8 cellular contexts compared by ENCODE assay signal in the genomic region with DNA sequence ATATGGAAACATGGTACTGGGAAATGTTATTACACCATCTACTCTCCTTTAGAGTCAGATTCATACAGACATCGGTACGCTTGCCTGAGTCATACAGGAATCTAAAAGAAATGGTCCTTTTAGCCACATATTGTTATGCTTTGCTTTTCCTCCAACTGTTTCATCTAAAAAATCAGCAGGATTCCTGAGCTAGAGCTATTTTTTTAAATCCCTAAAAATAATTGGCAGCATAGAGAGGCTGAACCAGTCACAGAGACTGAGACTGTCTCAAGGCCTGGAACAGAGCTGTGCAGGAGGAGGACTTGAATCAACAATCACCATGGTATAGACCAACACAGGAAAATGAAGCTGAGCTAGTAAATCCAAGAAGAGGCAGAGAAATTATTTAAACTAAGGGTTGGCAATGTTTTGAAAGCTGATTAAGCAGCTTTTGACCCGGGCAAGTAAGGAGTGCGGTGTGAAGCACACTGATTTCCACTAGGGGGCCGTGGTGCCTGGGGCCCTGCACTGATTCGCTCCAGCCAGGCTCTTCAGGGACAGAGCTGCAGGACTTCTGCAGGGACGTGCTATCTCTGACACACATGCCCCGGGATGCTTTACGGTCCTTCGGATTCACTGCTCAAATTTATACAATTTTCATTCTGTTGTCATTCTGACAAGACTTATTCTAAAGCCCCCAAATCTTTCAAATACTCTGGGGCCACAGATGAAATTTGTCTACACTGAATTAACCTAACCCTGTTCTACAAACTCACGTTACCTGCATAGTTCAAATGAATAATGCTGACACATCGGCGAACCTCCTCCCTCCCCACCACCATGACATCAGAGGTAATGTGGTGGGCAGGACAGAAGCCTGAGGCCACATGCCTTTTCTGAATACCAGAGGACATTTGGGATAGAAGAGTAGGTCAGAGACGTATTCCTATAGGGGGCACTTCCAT.
DNase-seq lines count a peak whose midpoint lies in the region; ATAC-seq and TF ChIP-seq lines count a peak whose summit lies in the region.

No MANE protein-coding gene starts in this region.

- TF ChIP-seq CTCF in fibroblast of mammary gland (conservative IDR thresholded peaks at IDR 0.05; ENCODE audit: control insufficient read depth, insufficient read depth, low read depth, low read length) (peak; percentile 92), neural progenitor cell (IDR thresholded peaks at IDR 0.05) (peak; percentile 83)

- peak in 3 of 5 donors; percentile 8 to 14 (median 10) for DNase-seq in CD4-positive, alpha-beta memory T cell
- DNase-seq in NCI-H510A (lab: John Stamatoyannopoulos, UW), result peak; percentile 5
- DNase-seq in activated CD4-positive, alpha-beta memory T cell treated with anti-CD3 and anti-CD28 coated beads, Interleukin-2, amount 10 ng/mL, durations not matched to agents 7 days and 5 days, result peak; percentile 45
- peak; percentile 58 for DNase-seq in fibroblast of mammary gland (ENCODE audit: low read depth)
- DNase-seq in neural progenitor cell (ENCODE audit: low spot score), result peak; percentile 85
- DNase-seq in ureter (ENCODE audit: low spot score), result peak; percentile 67

- peak overlapping the region in 1 of 7 donors; percentile 70 for H3K27ac Mint-ChIP-seq in CD4-positive, alpha-beta memory T cell
- no peak overlapping the region for H3K27ac Mint-ChIP-seq in activated CD4-positive, alpha-beta memory T cell treated with anti-CD3 and anti-CD28 coated beads, Interleukin-2, amount 10 ng/mL, durations not matched to agents 7 days and 5 days
- H3K27ac Mint-ChIP-seq in neural progenitor cell, result no peak overlapping the region

- H3K4me2 ChIP-seq in neural progenitor cell, result no peak overlapping the region

- H3K27me3 Mint-ChIP-seq in CD4-positive, alpha-beta memory T cell, result no peaks in the 10 kb centered on the region
- H3K27me3 Mint-ChIP-seq in activated CD4-positive, alpha-beta memory T cell treated with anti-CD3 and anti-CD28 coated beads, Interleukin-2, amount 10 ng/mL, durations not matched to agents 7 days and 5 days, result no peaks in the 10 kb centered on the region
- peaks cover 2% of the 10 kb centered on the region for H3K27me3 Mint-ChIP-seq in neural progenitor cell (ENCODE audit: insufficient read depth, low read depth)

- POLR2A ChIA-PET in CD4-positive, alpha-beta memory T cell (lab: Charles Lee; ENCODE audit: partially characterized antibody), result interaction anchor here (0.6 to 1.0 kb wide), 2 partner anchors 9 to 219 kb away, joined by 3 read pairs; no protein-coding TSS in a partner anchor
- POLR2A ChIA-PET in activated CD4-positive, alpha-beta memory T cell treated with anti-CD3 and anti-CD28 coated beads, Interleukin-2, amount 10 ng/mL, durations not matched to agents 7 days and 5 days (lab: Charles Lee), result no interaction called here

- intact Hi-C loops in CD4-positive, alpha-beta memory T cell (cut with micrococcal nuclease), result loop anchor here (1.0 kb wide), 1 partner anchor 194 kb away; no protein-coding TSS in a partner anchor

- no peaks in the 10 kb centered on the region for H3K79me2 ChIP-seq in neural progenitor cell (ENCODE audit: low read depth)

- no peaks in the 10 kb centered on the region for H3K4me1 ChIP-seq in CD4-positive, alpha-beta memory T cell (ENCODE audit: insufficient read depth, low read length)
- H3K4me1 ChIP-seq in neural progenitor cell, result peaks cover 14% of the 10 kb centered on the region

- H3K27me3 ChIP-seq in CD4-positive, alpha-beta memory T cell (ENCODE audit: insufficient read depth, low read length), result no peaks in the 10 kb centered on the region
- no peaks in the 10 kb centered on the region for H3K27me3 ChIP-seq in neural progenitor cell

- no peak overlapping the region for H3K4me3 Mint-ChIP-seq in CD4-positive, alpha-beta memory T cell
- H3K4me3 Mint-ChIP-seq in activated CD4-positive, alpha-beta memory T cell treated with anti-CD3 and anti-CD28 coated beads, Interleukin-2, amount 10 ng/mL, durations not matched to agents 7 days and 5 days, result no peak overlapping the region
- no peak overlapping the region for H3K4me3 Mint-ChIP-seq in neural progenitor cell

- H3F3A ChIP-seq in neural progenitor cell (ENCODE audit: low read depth), result no peaks in the 10 kb centered on the region

- no peak overlapping the region for H3K4me3 ChIP-seq in CD4-positive, alpha-beta memory T cell (ENCODE audit: low read length in 2 of 2)
- H3K4me3 ChIP-seq in fibroblast of mammary gland (ENCODE audit: control insufficient read depth, low read depth, low read length), result no peak overlapping the region
- H3K4me3 ChIP-seq in neural progenitor cell, result no peak overlapping the region

- H3K9ac ChIP-seq in neural progenitor cell, result no peak overlapping the region

- peak overlapping the region; percentile 40 for H2AFZ ChIP-seq in neural progenitor cell (replicated peaks)

- H3K36me3 ChIP-seq in CD4-positive, alpha-beta memory T cell (ENCODE audit: insufficient read depth, low read length), result peaks cover 19% of the 10 kb centered on the region
- H3K36me3 ChIP-seq in neural progenitor cell, result no peaks in the 10 kb centered on the region

- H3K9me3 ChIP-seq in CD4-positive, alpha-beta memory T cell (ENCODE audit: control insufficient read depth in 1 of 2, low read length in 2 of 2), result no peaks in the 10 kb centered on the region
- no peaks in the 10 kb centered on the region for H3K9me3 ChIP-seq in neural progenitor cell (ENCODE audit: low read depth)

- peaks cover 0 to 8% (median 7%) of the 10 kb centered on the region in 4 donors for H3K4me1 Mint-ChIP-seq in CD4-positive, alpha-beta memory T cell
- H3K4me1 Mint-ChIP-seq in activated CD4-positive, alpha-beta memory T cell treated with anti-CD3 and anti-CD28 coated beads, Interleukin-2, amount 10 ng/mL, durations not matched to agents 7 days and 5 days, result peaks cover 4% of the 10 kb centered on the region
- H3K4me1 Mint-ChIP-seq in neural progenitor cell, result peaks cover 31% of the 10 kb centered on the region

- H4K20me1 ChIP-seq in neural progenitor cell (ENCODE audit: low read depth), result no peaks in the 10 kb centered on the region

- H3K36me3 Mint-ChIP-seq in CD4-positive, alpha-beta memory T cell, result peaks cover 50% of the 10 kb centered on the region in 2 donors
- H3K36me3 Mint-ChIP-seq in activated CD4-positive, alpha-beta memory T cell treated with anti-CD3 and anti-CD28 coated beads, Interleukin-2, amount 10 ng/mL, durations not matched to agents 7 days and 5 days (ENCODE audit: low read depth), result peaks cover 18% of the 10 kb centered on the region
- H3K36me3 Mint-ChIP-seq in neural progenitor cell, result no peaks in the 10 kb centered on the region

- ATAC-seq in GM18909 (IDR thresholded peaks at IDR 0.05; ENCODE audit: poor library complexity, unreplicated experiment) (peak; percentile 91), HG03064 (IDR thresholded peaks at IDR 0.05; ENCODE audit: low read depth, unreplicated experiment) (peak; percentile 91)

- no peak overlapping the region for H3K27ac ChIP-seq in CD4-positive, alpha-beta memory T cell (ENCODE audit: low read depth, low read length)
- no peak overlapping the region for H3K27ac ChIP-seq in neural progenitor cell

- H3K9me3 Mint-ChIP-seq in CD4-positive, alpha-beta memory T cell, result no peaks in the 10 kb centered on the region
- no peaks in the 10 kb centered on the region for H3K9me3 Mint-ChIP-seq in activated CD4-positive, alpha-beta memory T cell treated with anti-CD3 and anti-CD28 coated beads, Interleukin-2, amount 10 ng/mL, durations not matched to agents 7 days and 5 days
- H3K9me3 Mint-ChIP-seq in neural progenitor cell, result no peaks in the 10 kb centered on the region

- CTCF ChIA-PET in CD4-positive, alpha-beta memory T cell (lab: Charles Lee; ENCODE audit: partially characterized antibody), result interaction anchor here (0.6 to 1.3 kb wide), 14 partner anchors 10 to 426 kb away, joined by 3 to 19 read pairs (median 3); no protein-coding TSS in a partner anchor
- CTCF ChIA-PET in activated CD4-positive, alpha-beta memory T cell treated with anti-CD3 and anti-CD28 coated beads, Interleukin-2, amount 10 ng/mL, durations not matched to agents 7 days and 5 days (lab: Charles Lee), result interaction anchor here (0.6 to 1.3 kb wide), 14 partner anchors 10 to 224 kb away, joined by 3 to 17 read pairs (median 4); no protein-coding TSS in a partner anchor

Comparison
In these comparisons a context has a peak if more than half of its experiments do, and no peak if none do; other contexts are left out.
1. DNase-seq: peak in every context shown above with its lines; median percentile 85 in neural progenitor cell; 67 in ureter; 58 in fibroblast of mammary gland; 45 in activated CD4-positive, alpha-beta memory T cell treated with anti-CD3 and anti-CD28 coated beads, Interleukin-2, amount 10 ng/mL, durations not matched to agents 7 days and 5 days; 10 in CD4-positive, alpha-beta memory T cell; 5 in NCI-H510A.